8 cellular contexts compared by ENCODE assay signal in genomic region chr7:155190608-155191536, GRCh38.
DNase-seq lines count a peak whose midpoint lies in the region; ATAC-seq and TF ChIP-seq lines count a peak whose summit lies in the region.

No MANE protein-coding gene starts in this region.

- H3K4me3 ChIP-seq in adrenal gland (no peak overlapping the region), hepatocyte (no peak overlapping the region)

- CTCF ChIA-PET in T-cell (lab: Charles Lee): interaction anchor here (0.6 to 2.8 kb wide), 11 partner anchors 8 to 776 kb away, joined by 3 to 14 read pairs (median 5); no protein-coding TSS in a partner anchor

- H3K9me3 ChIP-seq in adrenal gland (replicated peaks in 1 of 3) (peaks cover 0 to 5% (median 0%) of the 10 kb centered on the region in 3 donors), hepatocyte (ENCODE audit: low read depth) (peaks cover 2% of the 10 kb centered on the region)

- no peak overlapping the region for H2AFZ ChIP-seq in hepatocyte

- intact Hi-C loops in adrenal gland (cut with DNase I): loop anchor here (2.0 to 10.0 kb wide), 2 partner anchors 154 to 276 kb away; no protein-coding TSS in a partner anchor

- peak overlapping the region; percentile 64 for H3K4me2 ChIP-seq in hepatocyte

- ATAC-seq in HG02588 (IDR thresholded peaks at IDR 0.05; ENCODE audit: unreplicated experiment) (peak; percentile 50), T-cell (replicated peaks in 1 of 4) (peak; percentile 53 to 77 (median 66)), GM21447 (IDR thresholded peaks at IDR 0.05; ENCODE audit: unreplicated experiment) (no peak)

- H3K27ac Mint-ChIP-seq in T-cell: no peak overlapping the region

- TF ChIP-seq CTCF in adrenal gland (IDR thresholded peaks at IDR 0.05) (peak; percentile 77 to 94 (median 84)), hepatocyte (IDR thresholded peaks at IDR 0.05; ENCODE audit: poor library complexity) (peak; percentile 95)

- H3K4me1 ChIP-seq in adrenal gland (replicated peaks in 1 of 2): no peaks in the 10 kb centered on the region
- peaks cover 3% of the 10 kb centered on the region for H3K4me1 ChIP-seq in hepatocyte (ENCODE audit: insufficient read depth)

- H3K4me1 Mint-ChIP-seq in T-cell: peaks cover 0 to 5% (median 5%) of the 10 kb centered on the region in 3 donors

- no peaks in the 10 kb centered on the region for H3K36me3 Mint-ChIP-seq in T-cell

- no peaks in the 10 kb centered on the region for H3K9me2 ChIP-seq in hepatocyte (replicated peaks; ENCODE audit: insufficient read depth)

- H3K27ac ChIP-seq in adrenal gland (no peak overlapping the region), hepatocyte (no peak overlapping the region)

- no peaks in the 10 kb centered on the region for H4K20me1 ChIP-seq in hepatocyte (ENCODE audit: insufficient read depth, poor library complexity, severe bottlenecking)

- H3K27me3 ChIP-seq in adrenal gland (peaks cover 4% of the 10 kb centered on the region), hepatocyte (no peaks in the 10 kb centered on the region)

- POLR2A ChIA-PET in T-cell (lab: Charles Lee): interaction anchor here in 1 of 2 donors (0.6 kb wide), 1 partner anchor 109 kb away, joined by 3 read pairs; no protein-coding TSS in a partner anchor

- H3K27me3 Mint-ChIP-seq in T-cell: peaks cover 5 to 19% of the 10 kb centered on the region in 2 donors

- H3K36me3 ChIP-seq in adrenal gland (replicated peaks in 1 of 2) (no peaks in the 10 kb centered on the region), hepatocyte (replicated peaks; ENCODE audit: insufficient read depth, low read depth) (no peaks in the 10 kb centered on the region)

- H3K79me2 ChIP-seq in hepatocyte: no peaks in the 10 kb centered on the region

- H3K9me3 Mint-ChIP-seq in T-cell: peaks cover 1 to 4% (median 3%) of the 10 kb centered on the region in 3 donors

- no peak for TF ChIP-seq POLR2A in adrenal gland (IDR thresholded peaks at IDR 0.05)

- 30 to 35% (median 33%) methylated on average over 38 to 44 of the region's 44 CpGs for WGBS in adrenal gland, 4 donors
- WGBS in hepatocyte (ENCODE audit: low lambda C conversion rate, missing lambda C conversion rate): 36% methylated on average over 41 of the region's 44 CpGs

- H3K4me3 Mint-ChIP-seq in T-cell: peak overlapping the region in 1 of 3 donors; percentile 34

- DNase-seq in ELF-1 (ENCODE audit: low read depth, low spot score) (peak; percentile 75), T-cell (peak in 25 of 34 experiments; percentile 12 to 63 (median 42)), adrenal gland (peak in 5 of 7 donors; percentile 33 to 62 (median 53)), hepatocyte (ENCODE audit: low spot score) (peak; percentile 72), middle frontal gyrus (ENCODE audit: extremely low spot score, low spot score) (no peak)
- DNase-seq in stimulated activated CD4-positive, alpha-beta T cell treated with anti-CD3 and anti-CD28 coated beads, Interleukin-12 subunit alpha, Interleukin-12 subunit beta, amount 100 ng/mL, for 4 hours: peak; percentile 76
